2 cellular contexts compared by ENCODE assay signal in the genomic region with DNA sequence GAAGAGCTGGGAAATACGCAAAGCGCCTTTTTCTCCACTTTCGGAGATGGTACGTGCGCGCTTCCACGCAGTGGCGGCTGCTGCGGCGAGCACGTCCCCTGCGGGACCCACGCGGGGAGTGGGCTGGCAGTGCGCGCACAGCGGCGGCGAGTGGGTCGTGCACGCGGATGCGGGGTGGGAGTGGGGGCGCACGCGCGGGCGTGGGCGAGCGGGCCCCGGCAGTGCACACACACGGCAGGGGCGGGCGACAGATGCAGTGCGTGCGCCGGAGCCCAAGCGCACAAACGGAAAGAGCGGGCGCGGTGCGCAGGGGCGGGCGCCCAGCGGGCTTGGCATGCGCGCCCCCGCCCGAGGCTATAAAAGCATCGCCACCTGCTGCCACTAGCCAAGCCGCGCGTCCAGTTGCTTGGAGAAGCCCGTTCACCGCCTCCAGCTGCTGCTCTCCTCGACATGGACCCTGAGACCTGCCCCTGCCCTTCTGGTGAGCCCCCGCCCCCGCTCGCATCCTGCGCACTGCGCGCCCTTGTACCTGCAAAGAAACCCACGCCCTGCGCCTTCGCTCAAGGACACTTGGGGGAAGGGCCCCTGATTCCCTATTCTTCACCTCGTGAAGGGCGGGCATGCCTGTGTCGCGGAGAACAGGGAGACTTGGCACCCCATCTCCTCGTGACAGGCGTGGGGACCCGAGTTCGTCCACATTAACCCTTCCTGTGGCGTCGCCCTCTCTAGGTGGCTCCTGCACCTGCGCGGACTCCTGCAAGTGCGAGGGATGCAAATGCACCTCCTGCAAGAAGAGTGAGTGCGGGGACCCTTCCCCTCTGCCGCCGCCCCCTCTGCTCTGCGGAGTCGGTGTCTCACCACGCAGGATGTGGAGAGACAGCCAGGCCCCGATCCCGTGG.
TF ChIP-seq lines count a peak whose summit lies in the region.

A gene (plus strand): TSS at position 388 of the 899 bp plus-strand sequence. CDS start 63 bp downstream, at position 451.

TF ChIP-seq in HEK293, 187 proteins besides CTCF, POLR2A, EP300 and RAD21 (continued from another document):
- TF ChIP-seq, protein P1, sequence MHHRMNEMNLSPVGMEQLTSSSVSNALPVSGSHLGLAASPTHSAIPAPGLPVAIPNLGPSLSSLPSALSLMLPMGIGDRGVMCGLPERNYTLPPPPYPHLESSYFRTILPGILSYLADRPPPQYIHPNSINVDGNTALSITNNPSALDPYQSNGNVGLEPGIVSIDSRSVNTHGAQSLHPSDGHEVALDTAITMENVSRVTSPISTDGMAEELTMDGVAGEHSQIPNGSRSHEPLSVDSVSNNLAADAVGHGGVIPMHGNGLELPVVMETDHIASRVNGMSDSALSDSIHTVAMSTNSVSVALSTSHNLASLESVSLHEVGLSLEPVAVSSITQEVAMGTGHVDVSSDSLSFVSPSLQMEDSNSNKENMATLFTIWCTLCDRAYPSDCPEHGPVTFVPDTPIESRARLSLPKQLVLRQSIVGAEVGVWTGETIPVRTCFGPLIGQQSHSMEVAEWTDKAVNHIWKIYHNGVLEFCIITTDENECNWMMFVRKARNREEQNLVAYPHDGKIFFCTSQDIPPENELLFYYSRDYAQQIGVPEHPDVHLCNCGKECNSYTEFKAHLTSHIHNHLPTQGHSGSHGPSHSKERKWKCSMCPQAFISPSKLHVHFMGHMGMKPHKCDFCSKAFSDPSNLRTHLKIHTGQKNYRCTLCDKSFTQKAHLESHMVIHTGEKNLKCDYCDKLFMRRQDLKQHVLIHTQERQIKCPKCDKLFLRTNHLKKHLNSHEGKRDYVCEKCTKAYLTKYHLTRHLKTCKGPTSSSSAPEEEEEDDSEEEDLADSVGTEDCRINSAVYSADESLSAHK (tag by site-specific recombination; IDR thresholded peaks at IDR 0.05): no peak
- TF ChIP-seq, protein P2, sequence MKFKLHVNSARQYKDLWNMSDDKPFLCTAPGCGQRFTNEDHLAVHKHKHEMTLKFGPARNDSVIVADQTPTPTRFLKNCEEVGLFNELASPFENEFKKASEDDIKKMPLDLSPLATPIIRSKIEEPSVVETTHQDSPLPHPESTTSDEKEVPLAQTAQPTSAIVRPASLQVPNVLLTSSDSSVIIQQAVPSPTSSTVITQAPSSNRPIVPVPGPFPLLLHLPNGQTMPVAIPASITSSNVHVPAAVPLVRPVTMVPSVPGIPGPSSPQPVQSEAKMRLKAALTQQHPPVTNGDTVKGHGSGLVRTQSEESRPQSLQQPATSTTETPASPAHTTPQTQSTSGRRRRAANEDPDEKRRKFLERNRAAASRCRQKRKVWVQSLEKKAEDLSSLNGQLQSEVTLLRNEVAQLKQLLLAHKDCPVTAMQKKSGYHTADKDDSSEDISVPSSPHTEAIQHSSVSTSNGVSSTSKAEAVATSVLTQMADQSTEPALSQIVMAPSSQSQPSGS (tag by site-specific recombination; IDR thresholded peaks at IDR 0.05; ENCODE audit: low read depth): no peak
- TF ChIP-seq, protein P3, sequence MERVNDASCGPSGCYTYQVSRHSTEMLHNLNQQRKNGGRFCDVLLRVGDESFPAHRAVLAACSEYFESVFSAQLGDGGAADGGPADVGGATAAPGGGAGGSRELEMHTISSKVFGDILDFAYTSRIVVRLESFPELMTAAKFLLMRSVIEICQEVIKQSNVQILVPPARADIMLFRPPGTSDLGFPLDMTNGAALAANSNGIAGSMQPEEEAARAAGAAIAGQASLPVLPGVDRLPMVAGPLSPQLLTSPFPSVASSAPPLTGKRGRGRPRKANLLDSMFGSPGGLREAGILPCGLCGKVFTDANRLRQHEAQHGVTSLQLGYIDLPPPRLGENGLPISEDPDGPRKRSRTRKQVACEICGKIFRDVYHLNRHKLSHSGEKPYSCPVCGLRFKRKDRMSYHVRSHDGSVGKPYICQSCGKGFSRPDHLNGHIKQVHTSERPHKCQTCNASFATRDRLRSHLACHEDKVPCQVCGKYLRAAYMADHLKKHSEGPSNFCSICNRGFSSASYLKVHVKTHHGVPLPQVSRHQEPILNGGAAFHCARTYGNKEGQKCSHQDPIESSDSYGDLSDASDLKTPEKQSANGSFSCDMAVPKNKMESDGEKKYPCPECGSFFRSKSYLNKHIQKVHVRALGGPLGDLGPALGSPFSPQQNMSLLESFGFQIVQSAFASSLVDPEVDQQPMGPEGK (tag by site-specific recombination; IDR thresholded peaks at IDR 0.05): no peak
- TF ChIP-seq MZF1 (tag by site-specific recombination; IDR thresholded peaks at IDR 0.05; ENCODE audit: borderline replicate concordance) (no peak), ZNF530 (tag by site-specific recombination; IDR thresholded peaks at IDR 0.05; ENCODE audit: low read depth) (no peak), ZNF350 (tag by site-specific recombination; IDR thresholded peaks at IDR 0.05) (no peak), ZBTB21 (tag by site-specific recombination; IDR thresholded peaks at IDR 0.05) (no peak)
- TF ChIP-seq, protein P4, sequence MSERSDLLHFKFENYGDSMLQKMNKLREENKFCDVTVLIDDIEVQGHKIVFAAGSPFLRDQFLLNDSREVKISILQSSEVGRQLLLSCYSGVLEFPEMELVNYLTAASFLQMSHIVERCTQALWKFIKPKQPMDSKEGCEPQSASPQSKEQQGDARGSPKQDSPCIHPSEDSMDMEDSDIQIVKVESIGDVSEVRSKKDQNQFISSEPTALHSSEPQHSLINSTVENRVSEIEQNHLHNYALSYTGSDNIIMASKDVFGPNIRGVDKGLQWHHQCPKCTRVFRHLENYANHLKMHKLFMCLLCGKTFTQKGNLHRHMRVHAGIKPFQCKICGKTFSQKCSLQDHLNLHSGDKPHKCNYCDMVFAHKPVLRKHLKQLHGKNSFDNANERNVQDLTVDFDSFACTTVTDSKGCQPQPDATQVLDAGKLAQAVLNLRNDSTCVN (tag by site-specific recombination; optimal IDR thresholded peaks at IDR 0.05): no peak

TF ChIP-seq in liver, 16 proteins besides CTCF, POLR2A, EP300 and RAD21 (continued from another document):
- TF ChIP-seq, protein P5, sequence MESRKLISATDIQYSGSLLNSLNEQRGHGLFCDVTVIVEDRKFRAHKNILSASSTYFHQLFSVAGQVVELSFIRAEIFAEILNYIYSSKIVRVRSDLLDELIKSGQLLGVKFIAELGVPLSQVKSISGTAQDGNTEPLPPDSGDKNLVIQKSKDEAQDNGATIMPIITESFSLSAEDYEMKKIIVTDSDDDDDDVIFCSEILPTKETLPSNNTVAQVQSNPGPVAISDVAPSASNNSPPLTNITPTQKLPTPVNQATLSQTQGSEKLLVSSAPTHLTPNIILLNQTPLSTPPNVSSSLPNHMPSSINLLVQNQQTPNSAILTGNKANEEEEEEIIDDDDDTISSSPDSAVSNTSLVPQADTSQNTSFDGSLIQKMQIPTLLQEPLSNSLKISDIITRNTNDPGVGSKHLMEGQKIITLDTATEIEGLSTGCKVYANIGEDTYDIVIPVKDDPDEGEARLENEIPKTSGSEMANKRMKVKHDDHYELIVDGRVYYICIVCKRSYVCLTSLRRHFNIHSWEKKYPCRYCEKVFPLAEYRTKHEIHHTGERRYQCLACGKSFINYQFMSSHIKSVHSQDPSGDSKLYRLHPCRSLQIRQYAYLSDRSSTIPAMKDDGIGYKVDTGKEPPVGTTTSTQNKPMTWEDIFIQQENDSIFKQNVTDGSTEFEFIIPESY (IDR thresholded peaks at IDR 0.05): no peak
- TF ChIP-seq EGR1 (IDR thresholded peaks at IDR 0.05; ENCODE audit: low read depth in 2 of 2): no peak
- TF ChIP-seq NR2F2 (IDR thresholded peaks at IDR 0.05): no peak
- TF ChIP-seq TAF1 (conservative IDR thresholded peaks at IDR 0.05): no peak
- TF ChIP-seq FOXA2 (IDR thresholded peaks at IDR 0.05): no peak
- TF ChIP-seq SP1 (IDR thresholded peaks at IDR 0.05): no peak
- TF ChIP-seq HNF4A (conservative IDR thresholded peaks at IDR 0.05): no peak
- no peak for TF ChIP-seq FOXA1 (IDR thresholded peaks at IDR 0.05)
- no peak for TF ChIP-seq GABPA (IDR thresholded peaks at IDR 0.05 in 1 of 2, conservative IDR thresholded peaks at IDR 0.05 in 1 of 2)
- TF ChIP-seq YY1 (IDR thresholded peaks at IDR 0.05): no peak
- TF ChIP-seq, protein P6, sequence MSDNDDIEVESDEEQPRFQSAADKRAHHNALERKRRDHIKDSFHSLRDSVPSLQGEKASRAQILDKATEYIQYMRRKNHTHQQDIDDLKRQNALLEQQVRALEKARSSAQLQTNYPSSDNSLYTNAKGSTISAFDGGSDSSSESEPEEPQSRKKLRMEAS (IDR thresholded peaks at IDR 0.05): no peak
- no peak for TF ChIP-seq JUND (IDR thresholded peaks at IDR 0.05)
